In genomic region chr19:8333771-8334457, GRCh38 we compare ENCODE assay signal across 11 cellular contexts. TPM values are rescaled to one million over a fixed set of nuclear protein-coding genes. Genes with fewer than 3 reads are reported as not detected.
DNase-seq lines count a peak whose midpoint lies in the region; ATAC-seq and TF ChIP-seq lines count a peak whose summit lies in the region.
"Had no signal": no experiment of that assay in that cellular context is flagged by ENCODE, and none has a peak within 500 bp of the region (broad histone marks: within the 10 kb centered on the region; RNA-seq: fewer than 3 reads in every experiment).

No MANE protein-coding gene starts in this region.

- H3F3A ChIP-seq in smooth muscle cell (ENCODE audit: low read depth), result no peaks in the 10 kb centered on the region

- H2AFZ ChIP-seq in smooth muscle cell (ENCODE audit: low read depth), result no peak overlapping the region

- H3K9me3 ChIP-seq in BLaER1, result no peaks in the 10 kb centered on the region
- H3K9me3 ChIP-seq in SK-N-MC (ENCODE audit: low read depth, low read length), result no peaks in the 10 kb centered on the region
- H3K9me3 ChIP-seq in smooth muscle cell (replicated peaks; ENCODE audit: low read depth), result no peaks in the 10 kb centered on the region
- H3K9me3 ChIP-seq: mucosa of descending colon had no signal

- no peaks in the 10 kb centered on the region for H3K36me3 ChIP-seq in BLaER1
- H3K36me3 ChIP-seq in SK-N-MC (ENCODE audit: insufficient read depth, low read length), result no peaks in the 10 kb centered on the region
- no peaks in the 10 kb centered on the region for H3K36me3 ChIP-seq in smooth muscle cell (ENCODE audit: low read depth)

- no peak for ATAC-seq in GM18867 (IDR thresholded peaks at IDR 0.05; ENCODE audit: unreplicated experiment)

- H4K20me1 ChIP-seq in BLaER1, result peaks cover 16% of the 10 kb centered on the region; the same call in 1 of the 2 replicates
- no peaks in the 10 kb centered on the region for H4K20me1 ChIP-seq in smooth muscle cell (ENCODE audit: low read depth)

- TF ChIP-seq CTCF in GM13976 (IDR thresholded peaks at IDR 0.05; ENCODE audit: borderline replicate concordance, control extremely low read depth, extremely low read depth, insufficient read depth, missing control alignments), result no peak
- TF ChIP-seq CTCF in smooth muscle cell (IDR thresholded peaks at IDR 0.05; ENCODE audit: borderline replicate concordance, insufficient read depth, poor library complexity, severe bottlenecking), result no peak

- in situ Hi-C loops in GM13976 (cut with MboI; ENCODE audit: low sequenced_read_pairs, unreplicated experiment), result no loop called here

- H3K27me3 ChIP-seq in BLaER1, result peaks cover 36% of the 10 kb centered on the region
- peaks cover 39% of the 10 kb centered on the region for H3K27me3 ChIP-seq in smooth muscle cell (ENCODE audit: low read depth)

- WGBS in smooth muscle cell (ENCODE audit: low lambda C conversion rate), result 11% methylated on average over 40 of the region's 47 CpGs

- no peaks in the 10 kb centered on the region for H3K79me2 ChIP-seq in smooth muscle cell (ENCODE audit: low read depth)

- peak overlapping the region; percentile 75; the same call in 1 of the 2 replicates for H3K4me3 ChIP-seq in BLaER1
- H3K4me3 ChIP-seq in SK-N-MC, result peak overlapping the region; percentile 57; the same call in 1 of the 2 replicates
- H3K4me3 ChIP-seq in smooth muscle cell, result no peak overlapping the region
- H3K4me3 ChIP-seq: mucosa of descending colon had no signal

- H3K4me2 ChIP-seq in BLaER1 (peak overlapping the region; percentile 95), smooth muscle cell (no peak overlapping the region)
- H3K4me2 ChIP-seq: KMS-11 had no signal

- H3K9ac ChIP-seq in BLaER1, result no peak overlapping the region
- H3K9ac ChIP-seq in SK-N-MC (ENCODE audit: insufficient read length), result no peak overlapping the region
- no peak overlapping the region for H3K9ac ChIP-seq in smooth muscle cell (ENCODE audit: low read depth)
- H3K9ac ChIP-seq: KMS-11 had no signal

- no peak overlapping the region for H3K27ac ChIP-seq in BLaER1
- H3K27ac ChIP-seq in SK-N-MC, result no peak overlapping the region
- no peak overlapping the region for H3K27ac ChIP-seq in smooth muscle cell (ENCODE audit: low read depth)
- H3K27ac ChIP-seq: KMS-11 had no signal

- peaks cover 43% of the 10 kb centered on the region for H3K4me1 ChIP-seq in BLaER1
- no peaks in the 10 kb centered on the region for H3K4me1 ChIP-seq in smooth muscle cell (ENCODE audit: low read depth)

- DNase-seq in GM13976 (ENCODE audit: low spot score) (peak; percentile 20), SK-N-MC (ENCODE audit: low read depth, low spot score) (no peak), islet precursor cell (peak; percentile 58), NCI-H2107 treated with DMSO at 0.1 percent for 48 hours (lab: John Stamatoyannopoulos, UW; ENCODE audit: unreplicated experiment) (no peak), smooth muscle cell (lab: John Stamatoyannopoulos, UW; ENCODE audit: unreplicated experiment) (no peak), AML-193 (lab: John Stamatoyannopoulos, UW) (no peak)
- DNase-seq: activated CD8-positive, alpha-beta memory T cell treated with anti-CD3 and anti-CD28 coated beads, Interleukin-2, amount 50 U/mL, for 48 hours had no signal

RNA-seq across cellular contexts. Expression of gene KANK3, which starts 9.1 kb away (rescaled TPM):
- total RNA-seq in smooth muscle cell, result 0.40 and 1.2 TPM in 2 replicates
- 1.3 and 2.4 TPM in 2 replicates for polyA plus RNA-seq in smooth muscle cell

RNA-seq across cellular contexts. Expression of gene RPS28, which starts 12.6 kb away (rescaled TPM):
- total RNA-seq in smooth muscle cell, result 212 and 236 TPM in 2 replicates
- polyA plus RNA-seq in smooth muscle cell, result 574 and 669 TPM in 2 replicates

RNA-seq across cellular contexts. Expression of gene NDUFA7, which starts 12.7 kb away (rescaled TPM):
- 17.3 and 19.4 TPM in 2 replicates for total RNA-seq in smooth muscle cell
- polyA plus RNA-seq in smooth muscle cell, result 80.4 and 103 TPM in 2 replicates

RNA-seq across cellular contexts. Expression of gene CD320, which starts 25.8 kb away (rescaled TPM):
- total RNA-seq in smooth muscle cell, result 23.8 and 25.3 TPM in 2 replicates
- 42.7 and 55.4 TPM in 2 replicates for polyA plus RNA-seq in smooth muscle cell

RNA-seq across cellular contexts. Expression of gene ANGPTL4, which starts 30.0 kb away (rescaled TPM):
- total RNA-seq in smooth muscle cell, result 9.4 and 10.2 TPM in 2 replicates
- 18.7 and 23.9 TPM in 2 replicates for polyA plus RNA-seq in smooth muscle cell

Comparison
In these comparisons a context has a peak if more than half of its experiments do, and no peak if none do; other contexts are left out.
1. DNase-seq: peak in GM13976 (single experiment) and islet precursor cell (single experiment); none in SK-N-MC (single experiment), NCI-H2107 treated with DMSO at 0.1 percent for 48 hours (single experiment), smooth muscle cell (single experiment) and AML-193 (0 of 2).